ENCODE assay signal across 1 cellular context in the genomic region with DNA sequence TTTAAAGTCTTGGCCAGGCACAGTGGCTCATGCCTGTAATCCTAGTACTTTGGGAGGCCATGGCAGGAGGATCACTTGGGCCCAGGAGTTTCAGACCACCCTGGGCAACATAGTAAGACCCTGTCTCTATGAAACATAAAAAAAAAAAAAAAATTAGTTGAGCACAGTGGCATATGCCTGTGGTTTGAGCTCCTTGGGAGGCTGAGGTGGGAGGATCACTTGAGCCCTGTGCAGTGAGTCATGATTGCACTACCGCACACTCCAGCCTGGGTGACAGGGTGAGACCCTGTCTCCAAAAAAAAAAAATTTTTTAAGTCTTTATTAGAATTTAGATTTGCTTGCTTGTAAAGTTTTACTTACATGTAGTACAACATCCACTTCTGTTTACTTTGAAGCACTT.
TF ChIP-seq lines count a peak whose summit lies in the region.

No MANE protein-coding gene starts in this region.

TF ChIP-seq in K562, 482 proteins besides CTCF, POLR2A, EP300 and RAD21 (continued from another document):
- TF ChIP-seq UBTF (IDR thresholded peaks at IDR 0.05; ENCODE audit: borderline replicate concordance in 1 of 2, low read depth in 2 of 2, low read length in 2 of 2) (no peak), PTBP1 (IDR thresholded peaks at IDR 0.05; ENCODE audit: low read depth, low read length) (no peak), ZNF3 (CRISPR knock-in tag; IDR thresholded peaks at IDR 0.05) (no peak), NR2F6 (CRISPR knock-in tag; IDR thresholded peaks at IDR 0.05) (no peak), ELK1 (CRISPR knock-in tag; IDR thresholded peaks at IDR 0.05) (no peak), NCOR1 (IDR thresholded peaks at IDR 0.05) (no peak), GABPB1 (CRISPR knock-in tag; IDR thresholded peaks at IDR 0.05) (no peak), ETS1 (conservative IDR thresholded peaks at IDR 0.05; ENCODE audit: control insufficient read depth, low read depth, low read length) (no peak), ARID4B (CRISPR knock-in tag; IDR thresholded peaks at IDR 0.05) (no peak), RBM39 (optimal IDR thresholded peaks at IDR 0.05; ENCODE audit: low read depth, low read length) (no peak), NFIC (IDR thresholded peaks at IDR 0.05) (no peak)
- TF ChIP-seq, protein P1, sequence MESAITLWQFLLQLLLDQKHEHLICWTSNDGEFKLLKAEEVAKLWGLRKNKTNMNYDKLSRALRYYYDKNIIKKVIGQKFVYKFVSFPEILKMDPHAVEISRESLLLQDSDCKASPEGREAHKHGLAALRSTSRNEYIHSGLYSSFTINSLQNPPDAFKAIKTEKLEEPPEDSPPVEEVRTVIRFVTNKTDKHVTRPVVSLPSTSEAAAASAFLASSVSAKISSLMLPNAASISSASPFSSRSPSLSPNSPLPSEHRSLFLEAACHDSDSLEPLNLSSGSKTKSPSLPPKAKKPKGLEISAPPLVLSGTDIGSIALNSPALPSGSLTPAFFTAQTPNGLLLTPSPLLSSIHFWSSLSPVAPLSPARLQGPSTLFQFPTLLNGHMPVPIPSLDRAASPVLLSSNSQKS (CRISPR knock-in tag; IDR thresholded peaks at IDR 0.05): no peak
- TF ChIP-seq, protein P2, sequence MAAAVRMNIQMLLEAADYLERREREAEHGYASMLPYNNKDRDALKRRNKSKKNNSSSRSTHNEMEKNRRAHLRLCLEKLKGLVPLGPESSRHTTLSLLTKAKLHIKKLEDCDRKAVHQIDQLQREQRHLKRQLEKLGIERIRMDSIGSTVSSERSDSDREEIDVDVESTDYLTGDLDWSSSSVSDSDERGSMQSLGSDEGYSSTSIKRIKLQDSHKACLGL (CRISPR knock-in tag; IDR thresholded peaks at IDR 0.05; ENCODE audit: borderline replicate concordance, poor library complexity, severe bottlenecking): no peak
